5 cellular contexts compared by ENCODE assay signal in the genomic region with DNA sequence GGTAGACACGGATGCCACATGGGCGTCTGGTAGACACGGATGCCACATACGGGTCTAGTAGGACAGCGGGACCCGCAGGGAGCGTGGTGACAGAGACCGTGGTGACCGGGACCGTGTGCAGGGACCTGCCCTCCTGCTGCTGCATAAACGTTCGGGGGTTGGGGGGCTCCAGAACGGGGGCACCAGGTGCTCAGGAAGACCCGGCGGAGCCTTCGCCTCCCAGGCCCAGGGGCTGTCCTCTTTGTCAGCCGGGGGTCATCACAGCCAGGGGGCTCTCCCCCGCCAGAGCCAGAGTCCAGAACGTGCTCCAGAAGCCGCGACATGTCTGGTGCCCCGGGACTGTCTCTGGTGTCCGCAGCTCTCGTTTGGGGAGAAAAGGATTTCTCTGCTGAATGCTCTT.
"Had no signal": no experiment of that assay in that cellular context is flagged by ENCODE, and none has a peak within 500 bp of the region (broad histone marks: within the 10 kb centered on the region; RNA-seq: fewer than 3 reads in every experiment).

No MANE protein-coding gene starts in this region.

- H3K4me3 ChIP-seq: GM23338, K562 had no signal

- ATAC-seq: GM23338, K562 had no signal

- DNase-seq: H9, HCEC 1CT, IMR-90 had no signal
